ENCODE assay signal across 19 cellular contexts in genomic region chr13:98519976-98520375, GRCh38. TPM values are rescaled to one million over a fixed set of nuclear protein-coding genes. Genes with fewer than 3 reads are reported as not detected.
DNase-seq lines count a peak whose midpoint lies in the region; ATAC-seq and TF ChIP-seq lines count a peak whose summit lies in the region.
"Had no signal": no experiment of that assay in that cellular context is flagged by ENCODE, and none has a peak within 500 bp of the region (broad histone marks: within the 10 kb centered on the region; RNA-seq: fewer than 3 reads in every experiment).

No MANE protein-coding gene starts in this region.

- TF ChIP-seq CTCF in PC-9 (conservative IDR thresholded peaks at IDR 0.05) (no peak), chondrocyte (IDR thresholded peaks at IDR 0.05) (no peak), progenitor cell of endocrine pancreas (IDR thresholded peaks at IDR 0.05; ENCODE audit: unreplicated experiment) (no peak), gastrocnemius medialis (IDR thresholded peaks at IDR 0.05 in 4 of 5, conservative IDR thresholded peaks at IDR 0.05 in 1 of 5) (no peak)

- POLR2A ChIA-PET in PC-9 (lab: Charles Lee; ENCODE audit: unreplicated experiment): interaction anchor here (0.6 kb wide), 1 partner anchor 1033 kb away, joined by 4 read pairs; no protein-coding TSS in a partner anchor

- H3K27me3 ChIP-seq in PC-9 (ENCODE audit: insufficient read depth, low read depth) (no peaks in the 10 kb centered on the region), gastrocnemius medialis (no peaks in the 10 kb centered on the region)
- H3K27me3 ChIP-seq: testis had no signal

- H3K4me1 ChIP-seq in PC-9 (replicated peaks; ENCODE audit: insufficient read depth) (no peaks in the 10 kb centered on the region), gastrocnemius medialis (peaks cover 57 to 64% of the 10 kb centered on the region in 2 donors)

- H3K27ac Mint-ChIP-seq in activated naive CD4-positive, alpha-beta T cell treated with anti-CD3 and anti-CD28 coated beads, Interleukin-2, amount 50 U/mL, for 24 hours: peak overlapping the region; percentile 98
- H3K27ac Mint-ChIP-seq in chondrocyte (ENCODE audit: unreplicated experiment) (peak overlapping the region; percentile 9), progenitor cell of endocrine pancreas (peak overlapping the region; percentile 15)

- H3K9me2 ChIP-seq in PC-9 (ENCODE audit: insufficient read depth): no peaks in the 10 kb centered on the region

- no peaks in the 10 kb centered on the region for H3K27me3 Mint-ChIP-seq in activated naive CD4-positive, alpha-beta T cell treated with anti-CD3 and anti-CD28 coated beads, Interleukin-2, amount 50 U/mL, for 24 hours
- no peaks in the 10 kb centered on the region for H3K27me3 Mint-ChIP-seq in chondrocyte (ENCODE audit: low read depth)
- H3K27me3 Mint-ChIP-seq in progenitor cell of endocrine pancreas: no peaks in the 10 kb centered on the region

- in situ Hi-C loops in gastrocnemius medialis (cut with MboI; ENCODE audit: low sequenced_read_pairs in 4 of 4): no loop called here

- no peak for ATAC-seq in gastrocnemius medialis
- ATAC-seq: GM12878, left colon, mucosa of descending colon had no signal

- H3K4me3 Mint-ChIP-seq in activated naive CD4-positive, alpha-beta T cell treated with anti-CD3 and anti-CD28 coated beads, Interleukin-2, amount 50 U/mL, for 24 hours: no peak overlapping the region
- H3K4me3 Mint-ChIP-seq in chondrocyte (ENCODE audit: unreplicated experiment): no peak overlapping the region
- H3K4me3 Mint-ChIP-seq in progenitor cell of endocrine pancreas (ENCODE audit: low read depth): no peak overlapping the region

- CTCF ChIA-PET in PC-9 (lab: Charles Lee): interaction anchor here (0.9 kb wide), 1 partner anchor 53 kb away, joined by 4 read pairs; no protein-coding TSS in a partner anchor

- H3K36me3 ChIP-seq in PC-9 (ENCODE audit: low read depth): peaks cover 19% of the 10 kb centered on the region
- H3K36me3 ChIP-seq in gastrocnemius medialis: no peaks in the 10 kb centered on the region

- no peak for TF ChIP-seq POLR2A in gastrocnemius medialis (IDR thresholded peaks at IDR 0.05)

- H2AFZ ChIP-seq in PC-9: no peak overlapping the region

- H3K36me3 Mint-ChIP-seq in activated naive CD4-positive, alpha-beta T cell treated with anti-CD3 and anti-CD28 coated beads, Interleukin-2, amount 50 U/mL, for 24 hours: peaks cover 23% of the 10 kb centered on the region
- H3K36me3 Mint-ChIP-seq in chondrocyte (ENCODE audit: low read depth): peaks cover 8% of the 10 kb centered on the region
- peaks cover 12% of the 10 kb centered on the region for H3K36me3 Mint-ChIP-seq in progenitor cell of endocrine pancreas (ENCODE audit: insufficient read depth)

- no peak overlapping the region for H3K4me2 ChIP-seq in PC-9

- peaks cover 55% of the 10 kb centered on the region for H4K20me1 ChIP-seq in PC-9 (ENCODE audit: insufficient read depth)

- no peaks in the 10 kb centered on the region for H3K9me3 Mint-ChIP-seq in activated naive CD4-positive, alpha-beta T cell treated with anti-CD3 and anti-CD28 coated beads, Interleukin-2, amount 50 U/mL, for 24 hours
- no peaks in the 10 kb centered on the region for H3K9me3 Mint-ChIP-seq in chondrocyte (ENCODE audit: low read depth)
- no peaks in the 10 kb centered on the region for H3K9me3 Mint-ChIP-seq in progenitor cell of endocrine pancreas (ENCODE audit: low read depth)

- no peak for DNase-seq in activated naive CD4-positive, alpha-beta T cell (lab: John Stamatoyannopoulos, UW)
- DNase-seq in PC-9 (no peak), chondrocyte (ENCODE audit: low spot score) (no peak), progenitor cell of endocrine pancreas (ENCODE audit: low spot score, unreplicated experiment) (no peak), NCI-H510A treated with DMSO at 0.1 percent for 48 hours (lab: John Stamatoyannopoulos, UW) (no peak), NOMO-1 treated with dmso at 0.1 percent for 144 hours (lab: John Stamatoyannopoulos, UW; ENCODE audit: unreplicated experiment) (no peak), gastrocnemius medialis (no peak)
- DNase-seq: activated T-cell treated with anti-CD3 and anti-CD28 coated beads, Interleukin-2, amount 50 U/mL, for 48 hours; GDM1; left colon; mucosa of descending colon; NCI-H1417; posterior cingulate gyrus; Right ventricle myocardium superior; stimulated activated CD4-positive, alpha-beta T cell treated with anti-CD3 and anti-CD28 coated beads, Interleukin-4, amount 100 ng/mL, for 24 hours; T1000; testis had no signal

- H3F3A ChIP-seq in PC-9 (ENCODE audit: insufficient read depth, low read depth): peaks cover 49% of the 10 kb centered on the region

- intact Hi-C loops in PC-9 (cut with micrococcal nuclease; ENCODE audit: unreplicated experiment): no loop called here
- intact Hi-C loops in gastrocnemius medialis (cut with DNase I; ENCODE audit: low total_unique reads): no loop called here

- BruUV-seq in PC-9 (replicated peaks; lab: Mats Ljungman, UMichigan): no TSS peak

- H3K9me3 ChIP-seq in PC-9 (ENCODE audit: insufficient read depth, low read depth) (no peaks in the 10 kb centered on the region), gastrocnemius medialis (no peaks in the 10 kb centered on the region)
- H3K9me3 ChIP-seq: mucosa of descending colon, testis had no signal

- peaks cover 98% of the 10 kb centered on the region for H3K79me2 ChIP-seq in PC-9 (ENCODE audit: low read depth)

- no peak overlapping the region for H3K4me3 ChIP-seq in PC-9
- H3K4me3 ChIP-seq in gastrocnemius medialis: no peak overlapping the region
- H3K4me3 ChIP-seq: GM12878, mucosa of descending colon, testis had no signal

- peaks cover 97% of the 10 kb centered on the region for H3K4me1 Mint-ChIP-seq in activated naive CD4-positive, alpha-beta T cell treated with anti-CD3 and anti-CD28 coated beads, Interleukin-2, amount 50 U/mL, for 24 hours
- H3K4me1 Mint-ChIP-seq in chondrocyte (ENCODE audit: low read depth) (peaks cover 51% of the 10 kb centered on the region), progenitor cell of endocrine pancreas (ENCODE audit: low read depth) (peaks cover 35% of the 10 kb centered on the region)

- H3K27ac ChIP-seq in PC-9 (peak overlapping the region; percentile 22), gastrocnemius medialis (peak overlapping the region in 2 of 4 donors; percentile 31 to 45)
- H3K27ac ChIP-seq: testis had no signal

RNA-seq across cellular contexts. Expression of gene STK24, which starts 56.9 kb away (rescaled TPM):
- total RNA-seq in PC-9 (2021) (134 and 139 TPM in 2 replicates), chondrocyte (98.2 to 105 TPM (median 100 TPM) in 3 replicates), progenitor cell of endocrine pancreas (105 and 113 TPM in 2 replicates), gastrocnemius medialis (10 to 100 TPM; 28.7 to 68.4 (median 49.4) TPM)

Comparison
In these comparisons a context has a peak if more than half of its experiments do, and no peak if none do; other contexts are left out.
1. H3K27ac Mint-ChIP-seq: peak in every context shown above with its lines; median percentile 98 in activated naive CD4-positive, alpha-beta T cell treated with anti-CD3 and anti-CD28 coated beads, Interleukin-2, amount 50 U/mL, for 24 hours; 15 in progenitor cell of endocrine pancreas; 9 in chondrocyte.